ENCODE assay signal across 9 cellular contexts in genomic region chr5:155974369-155974768, GRCh38.
"Had no signal": no experiment of that assay in that cellular context is flagged by ENCODE, and none has a peak within 500 bp of the region (broad histone marks: within the 10 kb centered on the region; RNA-seq: fewer than 3 reads in every experiment).

No MANE protein-coding gene starts in this region.

- H3K9me3 ChIP-seq: HAP-1 had no signal

- H3K9me3 Mint-ChIP-seq: GM23338, H9 had no signal

- H3K4me3 ChIP-seq: GM23248, GM23338, HAP-1 had no signal

- H3K36me3 ChIP-seq: HAP-1 had no signal

- H3K27ac Mint-ChIP-seq: GM23338, H9, HFFc6 had no signal

- H3K4me3 Mint-ChIP-seq: GM23338, H9, HFFc6 had no signal

- H2AFZ ChIP-seq: GM23248, GM23338 had no signal

- H3K4me2 ChIP-seq: GM23338 had no signal

- H3K4me1 ChIP-seq: HAP-1 had no signal

- H3K27ac ChIP-seq: GM23248 had no signal

- DNase-seq: GM23248, GOT3, H7, H9, HCEC 1CT, HFFc6 had no signal

- H3K9ac ChIP-seq: GM23248 had no signal

- ATAC-seq: GM23338, HCT116 had no signal
